ENCODE assay signal across 8 cellular contexts in genomic region chr1:153544453-153545066, GRCh38. TPM values are rescaled to one million over a fixed set of nuclear protein-coding genes. Genes with fewer than 3 reads are reported as not detected.
DNase-seq lines count a peak whose midpoint lies in the region; ATAC-seq and TF ChIP-seq lines count a peak whose summit lies in the region.

No MANE protein-coding gene starts in this region.

- H3K9me3 Mint-ChIP-seq in naive thymus-derived CD8-positive, alpha-beta T cell: no peaks in the 10 kb centered on the region

- H3K27me3 Mint-ChIP-seq in naive thymus-derived CD8-positive, alpha-beta T cell: no peaks in the 10 kb centered on the region

- TF ChIP-seq CTCF in 22Rv1 (IDR thresholded peaks at IDR 0.05) (no peak), HL-60 (IDR thresholded peaks at IDR 0.05; ENCODE audit: insufficient read depth, low read length) (no peak), cardiac fibroblast (IDR thresholded peaks at IDR 0.05; ENCODE audit: low read depth, low read length) (no peak)

- POLR2A ChIA-PET in naive thymus-derived CD8-positive, alpha-beta T cell (lab: Charles Lee): interaction anchor here (0.7 to 9.7 kb wide), 16 partner anchors 10 to 401 kb away, joined by 3 to 340 read pairs (median 6); partner anchors contain the start of genes CHTOP, ILF2, S100A2 and S100A6

- H3K27ac ChIP-seq in 22Rv1 (peak overlapping the region; percentile 41), HL-60 (replicated peaks) (peak overlapping the region; percentile 93)

- DNase-seq in HL-60 (ENCODE audit: low read depth in 1 of 2, low spot score in 1 of 2) (no peak), cardiac fibroblast (ENCODE audit: low read depth in 2 of 2) (no peak), superior temporal gyrus (ENCODE audit: extremely low spot score) (no peak), SK-N-DZ (ENCODE audit: low spot score) (no peak)
- no peak for DNase-seq in naive thymus-derived CD8-positive, alpha-beta T cell

- peak overlapping the region; percentile 96 to 99 (median 97) for H3K27ac Mint-ChIP-seq in naive thymus-derived CD8-positive, alpha-beta T cell

- no peak for ATAC-seq in naive thymus-derived CD8-positive, alpha-beta T cell
- no peak for ATAC-seq in GM18868 (IDR thresholded peaks at IDR 0.05; ENCODE audit: unreplicated experiment)
- no peak for ATAC-seq in GM18520 (IDR thresholded peaks at IDR 0.05; ENCODE audit: unreplicated experiment)

- H3K27me3 ChIP-seq in HL-60 (ENCODE audit: insufficient read depth, poor library complexity, severe bottlenecking): no peaks in the 10 kb centered on the region

- H3K36me3 Mint-ChIP-seq in naive thymus-derived CD8-positive, alpha-beta T cell: peaks cover 0 to 21% (median 12%) of the 10 kb centered on the region in 3 donors

- H3K4me3 ChIP-seq in HL-60 (replicated peaks; ENCODE audit: insufficient read depth, low read length) (peak overlapping the region; percentile 36), cardiac fibroblast (replicated peaks in 1 of 2; ENCODE audit: low read depth in 2 of 2, low read length in 2 of 2) (peak overlapping the region; percentile 12 to 22)

- peak overlapping the region; percentile 88 to 97 (median 92) for H3K4me3 Mint-ChIP-seq in naive thymus-derived CD8-positive, alpha-beta T cell

- peaks cover 59 to 88% (median 82%) of the 10 kb centered on the region in 4 donors for H3K4me1 Mint-ChIP-seq in naive thymus-derived CD8-positive, alpha-beta T cell

RNA-seq across cellular contexts. Expression of gene S100A4, which starts 1.0 kb away (rescaled TPM):
- total RNA-seq in naive thymus-derived CD8-positive, alpha-beta T cell: 100 to 1,000 TPM; 115 to 129 TPM
- 1,000 to 10,000 TPM in 1 of 3 donors, 100 to 1,000 TPM in 2; 421 to 1,131 (median 581) TPM for polyA plus RNA-seq in naive thymus-derived CD8-positive, alpha-beta T cell
- 5.5 and 16.7 TPM in 2 replicates for polyA plus RNA-seq in SK-N-DZ (2014; cell fraction: cytosol; rRNA removed)
- polyA plus RNA-seq in SK-N-DZ (2014; cell fraction: nucleus; rRNA removed): 0.49 and 2.5 TPM in 2 replicates

RNA-seq across cellular contexts. Expression of gene S100A5, which starts 3.8 kb away (rescaled TPM):
- total RNA-seq in naive thymus-derived CD8-positive, alpha-beta T cell: 1 to 10 TPM in 1 of 2 experiments, not detected in 1; 1.4 TPM
- polyA plus RNA-seq in naive thymus-derived CD8-positive, alpha-beta T cell: under 1 TPM in 2 of 3 donors, not detected in 1; 0.63 to 0.78 TPM
- polyA plus RNA-seq in SK-N-DZ (2014; cell fraction: cytosol; rRNA removed): 1.4 TPM in 1 of 2 replicates, not detected in the other
- not detected in 2 replicates for polyA plus RNA-seq in SK-N-DZ (2014; cell fraction: nucleus; rRNA removed)

RNA-seq across cellular contexts. Expression of gene S100A3, which starts 4.5 kb away (rescaled TPM):
- total RNA-seq in naive thymus-derived CD8-positive, alpha-beta T cell: not detected
- polyA plus RNA-seq in naive thymus-derived CD8-positive, alpha-beta T cell: not detected
- 1.3 TPM in 1 of 2 replicates, not detected in the other for polyA plus RNA-seq in SK-N-DZ (2014; cell fraction: cytosol; rRNA removed)
- 1.2 TPM in 1 of 2 replicates, not detected in the other for polyA plus RNA-seq in SK-N-DZ (2014; cell fraction: nucleus; rRNA removed)

RNA-seq across cellular contexts. Expression of gene S100A6, which starts 8.8 kb away (rescaled TPM):
- 100 to 1,000 TPM; 223 to 232 TPM for total RNA-seq in naive thymus-derived CD8-positive, alpha-beta T cell
- polyA plus RNA-seq in naive thymus-derived CD8-positive, alpha-beta T cell: 100 to 1,000 TPM; 443 to 707 (median 568) TPM
- polyA plus RNA-seq in SK-N-DZ (2014; cell fraction: cytosol; rRNA removed): 0.61 and 1.6 TPM in 2 replicates
- polyA plus RNA-seq in SK-N-DZ (2014; cell fraction: nucleus; rRNA removed): 0.88 and 1.3 TPM in 2 replicates

RNA-seq across cellular contexts. Expression of gene S100A2, which starts 21.1 kb away (rescaled TPM):
- not detected for total RNA-seq in naive thymus-derived CD8-positive, alpha-beta T cell
- polyA plus RNA-seq in naive thymus-derived CD8-positive, alpha-beta T cell: not detected
- not detected in 2 replicates for polyA plus RNA-seq in SK-N-DZ (2014; cell fraction: cytosol; rRNA removed)
- not detected in 2 replicates for polyA plus RNA-seq in SK-N-DZ (2014; cell fraction: nucleus; rRNA removed)
